In the genomic region with DNA sequence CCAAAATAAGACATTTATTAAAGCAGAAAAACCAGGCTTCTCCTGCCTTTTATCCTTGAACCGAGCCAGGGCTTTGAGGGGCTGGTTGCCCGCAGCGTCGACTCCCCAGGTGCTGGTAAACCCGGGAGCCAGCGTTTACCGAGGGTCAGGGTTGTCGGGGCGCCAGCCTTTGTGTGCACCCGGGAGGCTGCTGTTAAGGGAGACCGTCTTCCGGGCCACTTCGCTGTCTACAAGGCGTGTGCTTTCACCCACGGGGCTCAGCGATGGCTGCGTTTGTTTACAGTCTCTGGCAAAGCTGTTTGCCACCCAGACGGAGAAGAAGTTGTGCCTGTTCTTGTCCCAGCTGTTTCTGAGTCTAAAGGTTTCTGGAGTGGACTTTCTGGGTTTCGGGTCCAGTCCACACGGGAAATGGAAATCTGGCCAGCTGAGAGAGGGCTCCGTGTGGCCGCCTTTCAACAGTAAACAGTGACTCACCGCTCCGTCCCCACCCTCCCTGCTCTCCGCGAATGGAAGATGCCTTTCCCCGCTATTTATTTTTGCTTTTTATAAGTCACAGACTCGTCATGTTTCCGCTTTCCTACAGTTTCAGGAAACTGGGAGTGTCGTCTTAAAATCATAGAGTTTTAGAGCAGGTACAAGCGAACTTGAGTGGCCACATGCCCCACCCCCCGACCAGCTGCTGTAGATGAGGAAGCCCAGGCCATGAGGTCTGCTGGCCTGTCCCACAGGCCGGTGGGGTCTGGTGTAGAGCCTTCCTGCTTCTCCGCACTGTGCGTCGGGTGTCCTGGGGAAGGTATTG, we compare ENCODE assay signal across 8 cellular contexts. TPM values are rescaled to one million over a fixed set of nuclear protein-coding genes. Genes with fewer than 3 reads are reported as not detected.
DNase-seq lines count a peak whose midpoint lies in the region; TF ChIP-seq lines count a peak whose summit lies in the region.

No MANE protein-coding gene starts in this region.

- no peak overlapping the region for H2AFZ ChIP-seq in OCI-LY1 (ENCODE audit: low read length)

- peak overlapping the region; percentile 85 for H3K4me2 ChIP-seq in OCI-LY1 (ENCODE audit: low read length)

- peak; percentile 78 for DNase-seq in GM04503 (ENCODE audit: low read depth)
- DNase-seq in activated T-helper 1 cell treated with anti-CD3 and anti-CD28 coated beads, Interleukin-2, amount 50 U/mL, for 16 hours (ENCODE audit: low read depth in 1 of 2, low spot score in 1 of 2) = peak; percentile 28 to 44
- peak; percentile 94 for DNase-seq in fibroblast of pulmonary artery (ENCODE audit: low read depth)
- DNase-seq in non-pigmented ciliary epithelial cell (ENCODE audit: low read depth) = peak; percentile 63
- DNase-seq in thyroid gland = peak; percentile 52 to 53
- no peak for DNase-seq in NCI-H2081 (lab: John Stamatoyannopoulos, UW)
- no peak for DNase-seq in COR-L47 (lab: John Stamatoyannopoulos, UW)

- H4K20me1 ChIP-seq in OCI-LY1 (ENCODE audit: insufficient read depth, low read length) = no peaks in the 10 kb centered on the region

- H3K4me1 ChIP-seq in OCI-LY1 (ENCODE audit: insufficient read depth, low read length, severe bottlenecking) = peaks cover 26% of the 10 kb centered on the region
- H3K4me1 ChIP-seq in thyroid gland = peaks cover 29 to 52% of the 10 kb centered on the region in 2 donors

- no peaks in the 10 kb centered on the region for H3F3A ChIP-seq in OCI-LY1 (ENCODE audit: insufficient read depth, low read length)

- intact Hi-C loops in thyroid gland (cut with DNase I) = no loop called here

- H3K4me3 ChIP-seq in OCI-LY1 (ENCODE audit: low read depth, low read length, poor library complexity, severe bottlenecking) (peak overlapping the region; percentile 83), fibroblast of pulmonary artery (replicated peaks; ENCODE audit: low read depth, low read length) (peak overlapping the region; percentile 68), thyroid gland (replicated peaks in 1 of 3) (peak overlapping the region in 2 of 3 donors; percentile 5 to 57)

- 0 out of 2 replicates have a peak, but pooled peaks cover 8% of the 10 kb centered on the region for H3K79me2 ChIP-seq in OCI-LY1 (ENCODE audit: insufficient read depth, low read length)

- H3K27me3 ChIP-seq in OCI-LY1 (ENCODE audit: insufficient read depth, low read length) (no peaks in the 10 kb centered on the region), thyroid gland (no peaks in the 10 kb centered on the region)

- peak in 1 of 2 donors; percentile 16 for TF ChIP-seq POLR2A in thyroid gland (IDR thresholded peaks at IDR 0.05)

- H3K9ac ChIP-seq in OCI-LY1 (ENCODE audit: low read length) = peak overlapping the region; percentile 79; the same call in 1 of the 2 replicates

- WGBS in thyroid gland, 2 donors = 40 to 67% methylated on average over 29 to 36 of the region's 36 CpGs

- H3K27ac ChIP-seq in OCI-LY1 (ENCODE audit: low read depth, low read length, poor library complexity, severe bottlenecking) (peak overlapping the region; percentile 33), thyroid gland (peak overlapping the region; percentile 86 to 96 (median 95))

- H3K36me3 ChIP-seq in OCI-LY1 (ENCODE audit: insufficient read depth, low read length) = 0 out of 2 replicates have a peak, but pooled peaks cover 1% of the 10 kb centered on the region
- no peaks in the 10 kb centered on the region for H3K36me3 ChIP-seq in thyroid gland

- TF ChIP-seq CTCF in OCI-LY1 (IDR thresholded peaks at IDR 0.05; ENCODE audit: low read length) (no peak), fibroblast of pulmonary artery (IDR thresholded peaks at IDR 0.05; ENCODE audit: low read length, missing control alignments) (no peak), thyroid gland (IDR thresholded peaks at IDR 0.05) (no peak)

- H3K9me3 ChIP-seq in OCI-LY1 (ENCODE audit: low read length) (no peaks in the 10 kb centered on the region), thyroid gland (no peaks in the 10 kb centered on the region)

- H3K9me2 ChIP-seq in OCI-LY1 (ENCODE audit: low read depth, low read length) = no peaks in the 10 kb centered on the region

RNA-seq across cellular contexts. Expression of a gene that starts 2.2 kb away (rescaled TPM):
- total RNA-seq in thyroid gland = 10 to 100 TPM; 16.8 to 26.7 (median 21.7) TPM

RNA-seq across cellular contexts. Expression of a gene that starts 23.4 kb away (rescaled TPM):
- total RNA-seq in thyroid gland = 1 to 10 TPM in 1 of 4 donors, under 1 TPM in 3; 0.44 to 3.0 (median 0.70) TPM

RNA-seq across cellular contexts. Expression of a gene that starts 28.5 kb away (rescaled TPM):
- 10 to 100 TPM; 34.5 to 72.3 (median 65.5) TPM for total RNA-seq in thyroid gland

RNA-seq across cellular contexts. Expression of a gene that starts 37.2 kb away (rescaled TPM):
- total RNA-seq in thyroid gland = 10 to 100 TPM; 28.1 to 65.6 (median 50.2) TPM

Comparison
In these comparisons a context has a peak if more than half of its experiments do, and no peak if none do; other contexts are left out.
1. DNase-seq: peak in GM04503 (single experiment), activated T-helper 1 cell treated with anti-CD3 and anti-CD28 coated beads, Interleukin-2, amount 50 U/mL, for 16 hours (2 of 2), fibroblast of pulmonary artery (single experiment), non-pigmented ciliary epithelial cell (single experiment) and thyroid gland (2 of 2); none in NCI-H2081 (0 of 2) and COR-L47 (single experiment).
2. H3K4me3 ChIP-seq: peak in every context shown above with its lines; median percentile 83 in OCI-LY1; 68 in fibroblast of pulmonary artery; 31 in thyroid gland.